ENCODE assay signal across 2 cellular contexts in the genomic region with DNA sequence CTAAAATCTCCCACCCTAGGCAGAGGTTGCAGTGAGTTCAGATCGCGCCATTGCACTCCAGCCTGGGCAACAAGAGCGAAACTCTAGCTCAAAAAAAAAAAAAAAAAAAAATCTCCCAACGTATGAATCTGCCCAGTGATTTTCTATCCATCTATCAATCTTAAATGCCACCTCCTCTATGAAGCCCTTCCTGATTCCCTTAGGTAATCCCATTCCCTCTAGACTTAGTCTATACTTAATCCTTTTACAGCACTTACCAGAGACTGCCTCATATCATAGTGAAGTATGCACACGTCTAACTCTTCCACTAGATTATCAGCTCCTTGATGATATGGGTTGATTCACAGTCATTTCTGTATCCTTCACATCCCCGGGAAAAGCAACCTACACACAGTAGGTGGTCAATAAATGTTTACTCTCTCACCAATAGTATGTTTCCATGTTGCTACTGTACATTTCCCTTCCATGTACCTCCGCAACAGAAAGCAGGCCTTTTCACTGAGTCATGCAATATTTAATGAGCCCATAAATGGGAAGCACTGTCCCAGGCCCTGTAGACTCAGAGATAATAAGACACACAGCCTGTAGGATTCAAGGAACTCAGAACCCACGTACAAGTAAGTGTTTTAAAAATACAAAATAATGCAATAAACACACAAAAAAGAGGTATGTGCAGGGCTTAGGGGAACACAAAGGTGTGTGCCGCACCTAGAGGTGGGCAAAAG.
A peak's percentile ranks its signal among the peaks of the same experiment; 100 is the strongest.
TF ChIP-seq lines count a peak whose summit lies in the region.

No MANE protein-coding gene starts in this region.

TF ChIP-seq in IMR-90, 13 proteins besides CTCF, POLR2A, EP300 and RAD21:
- TF ChIP-seq SMC3 (IDR thresholded peaks at IDR 0.05; ENCODE audit: low read depth, low read length) (no peak), NFE2L2 (IDR thresholded peaks at IDR 0.05; ENCODE audit: low read depth, low read length) (0 out of 2 replicates have a peak, but pooled peaks have one; percentile 9)

TF ChIP-seq in GM12878, 131 proteins besides CTCF, POLR2A, EP300 and RAD21:
- TF ChIP-seq TARDBP (IDR thresholded peaks at IDR 0.05; ENCODE audit: borderline replicate concordance) (no peak), ZNF384 (IDR thresholded peaks at IDR 0.05; ENCODE audit: borderline replicate concordance, low read depth, low read length) (no peak), DPF2 (IDR thresholded peaks at IDR 0.05) (no peak), HDAC6 (IDR thresholded peaks at IDR 0.05; ENCODE audit: unreplicated experiment) (no peak), TBL1XR1 (IDR thresholded peaks at IDR 0.05; ENCODE audit: low read depth, low read length) (no peak)
